15 cellular contexts compared by ENCODE assay signal in the genomic region with DNA sequence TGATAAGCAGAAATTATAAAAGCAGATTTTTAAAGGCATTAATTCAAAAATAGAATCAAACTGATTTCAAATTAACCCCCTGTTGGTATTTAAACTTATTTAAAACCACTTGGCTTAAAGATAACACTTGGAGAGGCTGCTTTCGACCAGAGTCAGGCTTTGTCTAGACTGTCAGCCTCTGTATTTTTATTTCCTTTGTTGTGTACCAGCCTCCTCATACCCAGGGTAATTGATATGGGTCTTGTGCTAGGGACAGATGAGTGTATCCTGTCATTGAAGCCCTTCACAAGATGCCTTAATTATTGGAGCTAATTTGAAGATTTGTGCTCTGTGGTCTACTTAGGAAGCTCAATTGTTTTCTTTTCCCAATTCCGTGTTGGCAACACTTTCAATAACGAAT.
"Had no signal": no experiment of that assay in that cellular context is flagged by ENCODE, and none has a peak within 500 bp of the region (broad histone marks: within the 10 kb centered on the region; RNA-seq: fewer than 3 reads in every experiment).

No MANE protein-coding gene starts in this region.

- H3K27ac ChIP-seq: lower lobe of right lung, neutrophil, transverse colon had no signal

- ATAC-seq: lower lobe of right lung; stimulated activated memory B cell treated with anti-CD40 and anti-IgM and Interleukin-4, amounts not matched to agents 10 μg/mL and 1 μg/mL and 100 μg/mL, for 72 hours had no signal

- H3K4me3 ChIP-seq: esophagus squamous epithelium, lower lobe of right lung, transverse colon had no signal

- H3K27me3 ChIP-seq: esophagus squamous epithelium, neutrophil, transverse colon had no signal

- H3K4me1 ChIP-seq: esophagus squamous epithelium, lower lobe of right lung, transverse colon had no signal

- H3K9me3 ChIP-seq: esophagus squamous epithelium, lower lobe of right lung, neutrophil, transverse colon had no signal

- FAIRE-seq: astrocyte had no signal

- DNase-seq: activated CD4-positive, alpha-beta memory T cell treated with anti-CD3 and anti-CD28 coated beads, Interleukin-2, amount 10 ng/mL, durations not matched to agents 7 days and 5 days; activated CD4-positive, alpha-beta T cell treated with anti-CD3 and anti-CD28 coated beads for 4 hours; activated naive CD4-positive, alpha-beta T cell treated with anti-CD3 and anti-CD28 coated beads, Interleukin-2, amount 10 ng/mL, durations not matched to agents 7 days and 5 days; activated T-cell treated with anti-CD3 and anti-CD28 coated beads, Interleukin-2, amount 50 U/mL, for 24 hours; esophagus squamous epithelium; glutamatergic neuron; lower lobe of right lung; posterior cingulate gyrus; retina; stimulated activated CD4-positive, alpha-beta T cell treated with anti-CD3 and anti-CD28 coated beads, Interleukin-2, amount 100 ng/mL, for 48 hours; T-helper 2 cell; transverse colon had no signal

- H3K36me3 ChIP-seq: esophagus squamous epithelium, lower lobe of right lung, neutrophil, transverse colon had no signal
